Comparison of ENCODE assay signal across 24 cellular contexts in genomic region chr13:19058566-19058965, GRCh38.
"Had no signal": no experiment of that assay in that cellular context is flagged by ENCODE, and none has a peak within 500 bp of the region (broad histone marks: within the 10 kb centered on the region; RNA-seq: fewer than 3 reads in every experiment).

No MANE protein-coding gene starts in this region.

- H3K4me1 ChIP-seq: colonic mucosa, esophagus squamous epithelium, gastroesophageal sphincter, heart left ventricle, left lung had no signal

- ATAC-seq: effector memory CD8-positive, alpha-beta T cell; esophagus mucosa; gastroesophageal sphincter; heart left ventricle; left cardiac atrium; left lung; left ventricle myocardium superior; mucosa of descending colon had no signal

- H3K36me3 ChIP-seq: colonic mucosa, esophagus squamous epithelium, gastroesophageal sphincter, heart left ventricle, left lung had no signal

- H3K27ac ChIP-seq: colonic mucosa, epithelial cell of prostate, esophagus squamous epithelium, gastroesophageal sphincter, heart left ventricle, hepatocyte, left lung had no signal

- H3K79me2 ChIP-seq: hepatocyte had no signal

- DNase-seq: cerebellar nuclear complex; colonic mucosa; cortex of kidney; effector CD8-positive, alpha-beta T cell; effector memory CD8-positive, alpha-beta T cell; endodermal cell; erythroblast; esophagus squamous epithelium; foreskin fibroblast; foreskin melanocyte; hypothalamus; immature natural killer cell; islet precursor cell; left cardiac atrium; left ventricle myocardium superior; mesenchymal stem cell; mucosa of descending colon had no signal

- H3K4me2 ChIP-seq: hepatocyte had no signal

- H2AFZ ChIP-seq: hepatocyte had no signal

- FAIRE-seq: endometrium had no signal

- H3K4me3 ChIP-seq: colonic mucosa, esophagus squamous epithelium, gastroesophageal sphincter, heart left ventricle, hepatocyte, left lung, mucosa of descending colon had no signal

- H3K9me3 ChIP-seq: colonic mucosa had no signal

- H3K27me3 ChIP-seq: colonic mucosa, esophagus squamous epithelium, gastroesophageal sphincter, heart left ventricle, hepatocyte, left lung had no signal
